ENCODE assay signal across 8 cellular contexts in the genomic region with DNA sequence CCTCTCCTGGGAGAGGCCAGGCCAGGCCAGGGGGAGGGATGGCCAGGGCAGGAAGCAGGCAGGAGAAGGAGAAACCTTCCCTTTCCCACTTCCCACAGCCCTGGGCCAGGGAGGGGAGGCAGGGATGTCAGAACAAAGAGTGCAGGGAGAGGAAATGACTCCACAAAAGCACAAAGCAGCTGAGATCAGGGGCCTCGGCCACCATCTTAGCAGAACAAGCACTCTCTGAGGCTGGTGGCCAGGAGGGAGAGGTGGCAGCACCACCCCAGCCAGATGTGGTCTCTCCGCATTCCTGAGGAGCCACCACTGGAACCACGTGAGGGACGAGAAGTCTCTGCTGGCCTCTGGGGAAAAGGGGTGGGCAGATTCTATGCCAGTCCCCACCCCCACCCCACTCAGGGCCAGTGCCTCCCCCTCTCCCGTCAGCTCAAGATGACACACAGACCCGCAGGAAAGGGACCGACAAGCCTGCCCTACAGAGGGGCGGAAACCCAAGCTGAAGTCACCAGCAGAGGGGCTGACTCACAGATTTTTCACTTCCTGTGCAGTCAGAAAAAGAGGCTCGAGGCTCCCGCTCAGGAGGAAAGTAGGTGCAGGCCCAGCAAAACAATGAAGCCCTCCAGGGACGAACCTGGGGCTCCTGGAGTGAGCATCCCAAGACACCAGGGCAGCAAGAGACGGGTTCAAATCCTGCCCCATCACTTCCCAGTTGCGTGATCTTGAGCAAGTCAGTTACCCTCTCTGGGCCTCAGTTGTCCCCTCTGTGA. TPM values are rescaled to one million over a fixed set of nuclear protein-coding genes. Genes with fewer than 3 reads are reported as not detected.
DNase-seq lines count a peak whose midpoint lies in the region; ATAC-seq and TF ChIP-seq lines count a peak whose summit lies in the region.

No MANE protein-coding gene starts in this region.

- TF ChIP-seq CTCF in suprapubic skin (IDR thresholded peaks at IDR 0.05) = no peak

- CTCF ChIA-PET in CD8-positive, alpha-beta memory T cell (lab: Charles Lee) = interaction anchor here (1.4 to 6.5 kb wide), 10 partner anchors 13 to 46 kb away, joined by 3 to 88 read pairs (median 20); a partner anchor contains a TSS

- TF ChIP-seq POLR2A in suprapubic skin (IDR thresholded peaks at IDR 0.05) = no peak

- no peaks in the 10 kb centered on the region for H3K9me3 Mint-ChIP-seq in CD8-positive, alpha-beta memory T cell
- peaks cover 0 to 1% (median 0%) of the 10 kb centered on the region in 9 donors for H3K9me3 Mint-ChIP-seq in naive thymus-derived CD8-positive, alpha-beta T cell

- peak overlapping the region; percentile 67 for H3K4me3 ChIP-seq in CD8-positive, alpha-beta memory T cell (ENCODE audit: low read length)
- H3K4me3 ChIP-seq in duodenal mucosa (ENCODE audit: low read depth in 1 of 2, low read length in 2 of 2) (peak overlapping the region; percentile 38), suprapubic skin (peak overlapping the region; percentile 19)

- peaks cover 86% of the 10 kb centered on the region for H3K4me1 ChIP-seq in CD8-positive, alpha-beta memory T cell (ENCODE audit: insufficient read depth, low read length)
- H3K4me1 ChIP-seq in duodenal mucosa (ENCODE audit: control insufficient read depth in 1 of 2, insufficient read depth in 2 of 2, low read length in 2 of 2) (peaks cover 24 to 53% of the 10 kb centered on the region in 2 donors), suprapubic skin (peaks cover 93% of the 10 kb centered on the region)

- peak; percentile 74 to 91 (median 77) for DNase-seq in CD8-positive, alpha-beta memory T cell
- DNase-seq in Kasumi-1 (lab: John Stamatoyannopoulos, UW) (peak; percentile 96), suprapubic skin (ENCODE audit: low spot score in 2 of 2) (peak in 1 of 2 donors; percentile 85), Ammon's horn (ENCODE audit: low spot score) (no peak)
- DNase-seq in activated CD4-positive, alpha-beta T cell treated with anti-CD3 and anti-CD28 coated beads, Interleukin-2, amount 50 U/mL, for 1 hour = peak; percentile 78
- peak; percentile 46 to 90 (median 75) for DNase-seq in naive thymus-derived CD8-positive, alpha-beta T cell

- H3K27ac ChIP-seq in CD8-positive, alpha-beta memory T cell (ENCODE audit: low read depth, low read length) = peak overlapping the region; percentile 76
- H3K27ac ChIP-seq in duodenal mucosa (ENCODE audit: low read depth, low read length) (peak overlapping the region; percentile 74), suprapubic skin (peak overlapping the region; percentile 88)

- H3K36me3 ChIP-seq in CD8-positive, alpha-beta memory T cell (ENCODE audit: insufficient read depth, low read length) = no peaks in the 10 kb centered on the region
- no peaks in the 10 kb centered on the region for H3K36me3 ChIP-seq in duodenal mucosa (ENCODE audit: control insufficient read depth in 1 of 2, insufficient read depth in 2 of 2, low read length in 2 of 2)
- no peaks in the 10 kb centered on the region for H3K36me3 ChIP-seq in suprapubic skin

- peaks cover 0 to 4% (median 3%) of the 10 kb centered on the region in 3 donors for H3K36me3 Mint-ChIP-seq in CD8-positive, alpha-beta memory T cell
- peaks cover 0 to 2% (median 0%) of the 10 kb centered on the region in 3 donors for H3K36me3 Mint-ChIP-seq in naive thymus-derived CD8-positive, alpha-beta T cell

- no peaks in the 10 kb centered on the region for H3K27me3 ChIP-seq in CD8-positive, alpha-beta memory T cell (ENCODE audit: insufficient read depth, low read length, poor library complexity, severe bottlenecking)
- no peaks in the 10 kb centered on the region for H3K27me3 ChIP-seq in duodenal mucosa (ENCODE audit: control insufficient read depth in 1 of 2, insufficient read depth in 2 of 2, low read length in 2 of 2)
- no peaks in the 10 kb centered on the region for H3K27me3 ChIP-seq in suprapubic skin

- peak; percentile 71 for ATAC-seq in GM21529 (IDR thresholded peaks at IDR 0.05; ENCODE audit: unreplicated experiment)
- peak; percentile 79 for ATAC-seq in naive thymus-derived CD8-positive, alpha-beta T cell

- POLR2A ChIA-PET in CD8-positive, alpha-beta memory T cell (lab: Charles Lee) = interaction anchor here (0.6 to 8.0 kb wide), 6 partner anchors 12 to 35 kb away, joined by 3 to 110 read pairs (median 4); a partner anchor contains a TSS
- POLR2A ChIA-PET in naive thymus-derived CD8-positive, alpha-beta T cell (lab: Charles Lee) = interaction anchor here (0.6 to 14.2 kb wide), 9 partner anchors 11 to 671 kb away, joined by 3 to 430 read pairs (median 9); a partner anchor contains a TSS

- H3K4me1 Mint-ChIP-seq in CD8-positive, alpha-beta memory T cell = peaks cover 80 to 97% (median 83%) of the 10 kb centered on the region in 3 donors
- peaks cover 34 to 93% (median 86%) of the 10 kb centered on the region in 4 donors for H3K4me1 Mint-ChIP-seq in naive thymus-derived CD8-positive, alpha-beta T cell

- H3K4me3 Mint-ChIP-seq in CD8-positive, alpha-beta memory T cell = peak overlapping the region; percentile 76 to 95 (median 82)
- peak overlapping the region; percentile 69 to 93 (median 85) for H3K4me3 Mint-ChIP-seq in naive thymus-derived CD8-positive, alpha-beta T cell

- peaks cover 0 to 4% of the 10 kb centered on the region in 2 donors for H3K27me3 Mint-ChIP-seq in CD8-positive, alpha-beta memory T cell
- no peaks in the 10 kb centered on the region for H3K27me3 Mint-ChIP-seq in naive thymus-derived CD8-positive, alpha-beta T cell

- H3K27ac Mint-ChIP-seq in CD8-positive, alpha-beta memory T cell = peak overlapping the region; percentile 84 to 99 (median 98)
- H3K27ac Mint-ChIP-seq in naive thymus-derived CD8-positive, alpha-beta T cell = peak overlapping the region; percentile 85 to 98 (median 96)

- H3K9ac ChIP-seq in duodenal mucosa (ENCODE audit: low read depth in 1 of 2, low read length in 2 of 2) = peak overlapping the region; percentile 29 to 57

- WGBS in suprapubic skin = 21% methylated on average over 4 of the region's 13 CpGs

- no peaks in the 10 kb centered on the region for H3K9me3 ChIP-seq in CD8-positive, alpha-beta memory T cell (ENCODE audit: low read length)
- H3K9me3 ChIP-seq in duodenal mucosa (ENCODE audit: control insufficient read depth in 1 of 2, low read length in 2 of 2) = no peaks in the 10 kb centered on the region
- H3K9me3 ChIP-seq in suprapubic skin = no peaks in the 10 kb centered on the region

- no peak for TF ChIP-seq EP300 in suprapubic skin (IDR thresholded peaks at IDR 0.05)

RNA-seq across cellular contexts. Expression of a gene that starts 24.1 kb away (rescaled TPM):
- total RNA-seq in CD8-positive, alpha-beta memory T cell = 1 to 10 TPM; 9.3 to 9.5 TPM
- polyA plus RNA-seq in CD8-positive, alpha-beta memory T cell = 1.4 TPM
- 1 to 10 TPM; 1.6 to 2.5 TPM for total RNA-seq in naive thymus-derived CD8-positive, alpha-beta T cell
- polyA plus RNA-seq in naive thymus-derived CD8-positive, alpha-beta T cell = 1 to 10 TPM in 1 of 3 donors, under 1 TPM in 2; 0.31 to 2.0 (median 0.39) TPM
- 10 to 100 TPM; 25.0 to 33.0 (median 29.6) TPM for total RNA-seq in suprapubic skin

RNA-seq across cellular contexts. Expression of a gene that starts 30.0 kb away (rescaled TPM):
- total RNA-seq in CD8-positive, alpha-beta memory T cell = 10 to 100 TPM; 33.1 to 37.7 TPM
- polyA plus RNA-seq in CD8-positive, alpha-beta memory T cell = 3.2 TPM
- 10 to 100 TPM; 29.0 to 30.7 TPM for total RNA-seq in naive thymus-derived CD8-positive, alpha-beta T cell
- 1 to 10 TPM; 1.6 to 4.4 (median 4.4) TPM for polyA plus RNA-seq in naive thymus-derived CD8-positive, alpha-beta T cell
- 100 to 1,000 TPM; 327 to 569 (median 449) TPM for total RNA-seq in suprapubic skin

Comparison
In these comparisons a context has a peak if more than half of its experiments do, and no peak if none do; other contexts are left out.
1. RNA of a gene that starts 30.0 kb away (total RNA-seq): 327 to 569 TPM in suprapubic skin; 33.1 to 37.7 TPM in CD8-positive, alpha-beta memory T cell and 29.0 to 30.7 TPM in naive thymus-derived CD8-positive, alpha-beta T cell; every median in the first group is over 4 times any median in the second.
2. Peak in every context shown above with its lines, with median percentiles within 50 percentile points of each other: H3K27ac ChIP-seq and H3K4me3 ChIP-seq.